29 cellular contexts compared by ENCODE assay signal in the genomic region with DNA sequence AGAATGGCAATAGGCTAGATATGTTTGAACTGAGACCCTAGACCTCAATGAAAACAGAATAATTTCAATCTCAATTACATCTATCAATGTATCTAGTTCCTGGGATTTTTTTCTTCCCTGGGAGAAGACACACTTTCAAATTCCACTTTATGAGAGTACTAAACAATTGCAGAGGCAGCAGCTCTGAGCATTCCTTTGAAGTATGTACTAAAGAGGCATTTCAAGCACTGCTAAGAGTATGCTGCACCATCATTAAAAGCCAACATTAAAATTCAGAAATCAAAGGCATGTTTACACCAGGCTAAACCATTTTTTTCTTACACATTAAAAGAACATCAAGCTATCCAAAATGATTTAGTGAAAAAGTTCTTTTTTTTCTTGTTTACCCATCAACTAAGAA.
"Had no signal": no experiment of that assay in that cellular context is flagged by ENCODE, and none has a peak within 500 bp of the region (broad histone marks: within the 10 kb centered on the region; RNA-seq: fewer than 3 reads in every experiment).

No MANE protein-coding gene starts in this region.

- FAIRE-seq: frontal cortex had no signal

- H3K27ac Mint-ChIP-seq: activated B cell treated with CpG ODN at 0.5 μM for 24 hours; activated CD8-positive, alpha-beta T cell treated with anti-CD3 and anti-CD28 coated beads for 36 hours; activated naive CD4-positive, alpha-beta T cell treated with anti-CD3 and anti-CD28 coated beads for 36 hours; activated naive CD4-positive, alpha-beta T cell treated with anti-CD3 and anti-CD28 coated beads, Interleukin-2, amount 50 U/mL, for 24 hours; activated naive CD8-positive, alpha-beta T cell treated with anti-CD3 and anti-CD28 coated beads for 36 hours; activated naive CD8-positive, alpha-beta T cell treated with anti-CD3 and anti-CD28 coated beads, Interleukin-2, amount 50 U/mL, for 24 hours; activated T-helper 2 cell treated with anti-CD3 and anti-CD28 coated beads, Interferon-gamma antibody, Interleukin-2, Interleukin-4, amounts not matched to agents 10 μg/mL and 5 μg/mL and 100 μg/mL, durations not matched to agents 14 hours and 24 hours and 36 hours; brain; T-helper 17 cell; T-helper 2 cell treated with Interferon-gamma antibody and Interleukin-4, amounts not matched to agents 5 μg/mL and 100 μg/mL, for 36 hours had no signal

- ATAC-seq: activated CD4-positive, CD25-positive, alpha-beta regulatory T cell treated with anti-CD3 and anti-CD28 coated beads, Interleukin-2, amount 50 U/mL, for 24 hours; activated CD8-positive, alpha-beta T cell treated with anti-CD3 and anti-CD28 coated beads for 36 hours; activated naive CD8-positive, alpha-beta T cell treated with anti-CD3 and anti-CD28 coated beads, Interleukin-2, amount 50 U/mL, for 24 hours; activated T-cell treated with anti-CD3 and anti-CD28 coated beads, Interleukin-2, amount 50 U/mL, for 4 hours; esophagus mucosa; T-helper 17 cell had no signal

- H3K36me3 Mint-ChIP-seq: activated naive CD4-positive, alpha-beta T cell treated with anti-CD3 and anti-CD28 coated beads, Interleukin-2, amount 50 U/mL, for 24 hours; activated naive CD8-positive, alpha-beta T cell treated with anti-CD3 and anti-CD28 coated beads for 36 hours; brain had no signal

- H3K9me3 ChIP-seq: ascending aorta, breast epithelium, colonic mucosa had no signal

- DNase-seq: activated B cell treated with CpG ODN at 0.5 μM for 24 hours; activated CD4-positive, alpha-beta T cell treated with anti-CD3 and anti-CD28 coated beads for 48 hours; activated CD4-positive, alpha-beta T cell treated with anti-CD3 and anti-CD28 coated beads, Interleukin-2, amount 50 U/mL, for 1 hour; activated CD4-positive, alpha-beta T cell treated with anti-CD3 and anti-CD28 coated beads, Interleukin-2, amount 50 U/mL, for 48 hours; activated CD8-positive, alpha-beta memory T cell treated with anti-CD3 and anti-CD28 coated beads for 24 hours; activated CD8-positive, alpha-beta T cell treated with anti-CD3 and anti-CD28 coated beads for 36 hours; activated effector memory CD4-positive, alpha-beta T cell treated with anti-CD3 and anti-CD28 coated beads, Interleukin-2, amount 50 U/mL, for 16 hours; activated naive CD4-positive, alpha-beta T cell treated with anti-CD3 and anti-CD28 coated beads for 36 hours; activated naive CD8-positive, alpha-beta T cell treated with anti-CD3 and anti-CD28 coated beads for 36 hours; activated naive CD8-positive, alpha-beta T cell treated with anti-CD3 and anti-CD28 coated beads, Interleukin-2, amount 50 U/mL, for 24 hours; activated T-cell treated with anti-CD3 and anti-CD28 coated beads, Interleukin-2, amount 50 U/mL, for 4 hours; colonic mucosa; effector CD8-positive, alpha-beta T cell; foreskin fibroblast; head of caudate nucleus; T-helper 1 cell; T-helper 17 cell; T1000; WERI-Rb-1 had no signal

- H3K27ac ChIP-seq: ascending aorta, breast epithelium, colonic mucosa, WERI-Rb-1 had no signal

- H3K9me3 Mint-ChIP-seq: activated B cell treated with CpG ODN at 0.5 μM for 24 hours; activated CD8-positive, alpha-beta T cell treated with anti-CD3 and anti-CD28 coated beads for 36 hours; activated naive CD4-positive, alpha-beta T cell treated with anti-CD3 and anti-CD28 coated beads for 36 hours; activated naive CD8-positive, alpha-beta T cell treated with anti-CD3 and anti-CD28 coated beads for 36 hours; activated naive CD8-positive, alpha-beta T cell treated with anti-CD3 and anti-CD28 coated beads, Interleukin-2, amount 50 U/mL, for 24 hours; activated T-cell treated with anti-CD3 and anti-CD28 coated beads, Interleukin-2, amount 50 U/mL, for 4 hours had no signal

- H3K36me3 ChIP-seq: ascending aorta, breast epithelium, colonic mucosa, WERI-Rb-1 had no signal

- H3K4me1 Mint-ChIP-seq: activated B cell treated with CpG ODN at 0.5 μM for 24 hours; activated naive CD4-positive, alpha-beta T cell treated with anti-CD3 and anti-CD28 coated beads, Interleukin-2, amount 50 U/mL, for 24 hours; activated naive CD8-positive, alpha-beta T cell treated with anti-CD3 and anti-CD28 coated beads for 36 hours; activated naive CD8-positive, alpha-beta T cell treated with anti-CD3 and anti-CD28 coated beads, Interleukin-2, amount 50 U/mL, for 24 hours; brain; central memory CD8-positive, alpha-beta T cell; T-helper 17 cell had no signal

- H3K27me3 Mint-ChIP-seq: activated B cell treated with CpG ODN at 0.5 μM for 24 hours; activated CD8-positive, alpha-beta T cell treated with anti-CD3 and anti-CD28 coated beads for 36 hours; activated naive CD4-positive, alpha-beta T cell treated with anti-CD3 and anti-CD28 coated beads, Interleukin-2, amount 50 U/mL, for 24 hours; activated naive CD8-positive, alpha-beta T cell treated with anti-CD3 and anti-CD28 coated beads, Interleukin-2, amount 50 U/mL, for 24 hours; central memory CD8-positive, alpha-beta T cell; T-helper 17 cell had no signal

- H3K4me1 ChIP-seq: ascending aorta, breast epithelium, colonic mucosa had no signal

- H3K4me3 ChIP-seq: ascending aorta, breast epithelium, colonic mucosa had no signal

- H3K4me3 Mint-ChIP-seq: activated B cell treated with CpG ODN at 0.5 μM for 24 hours; activated CD8-positive, alpha-beta T cell treated with anti-CD3 and anti-CD28 coated beads for 36 hours; activated naive CD4-positive, alpha-beta T cell treated with anti-CD3 and anti-CD28 coated beads for 36 hours; activated naive CD4-positive, alpha-beta T cell treated with anti-CD3 and anti-CD28 coated beads, Interleukin-2, amount 50 U/mL, for 24 hours; activated naive CD8-positive, alpha-beta T cell treated with anti-CD3 and anti-CD28 coated beads for 36 hours; activated naive CD8-positive, alpha-beta T cell treated with anti-CD3 and anti-CD28 coated beads, Interleukin-2, amount 50 U/mL, for 24 hours; activated T-cell treated with anti-CD3 and anti-CD28 coated beads, Interleukin-2, amount 50 U/mL, for 4 hours; brain; central memory CD8-positive, alpha-beta T cell; T-helper 17 cell; T-helper 2 cell treated with Interferon-gamma antibody and Interleukin-4, amounts not matched to agents 5 μg/mL and 100 μg/mL, for 36 hours had no signal

- H3K27me3 ChIP-seq: ascending aorta, breast epithelium, colonic mucosa had no signal
